ENCODE assay signal across 11 cellular contexts in the genomic region with DNA sequence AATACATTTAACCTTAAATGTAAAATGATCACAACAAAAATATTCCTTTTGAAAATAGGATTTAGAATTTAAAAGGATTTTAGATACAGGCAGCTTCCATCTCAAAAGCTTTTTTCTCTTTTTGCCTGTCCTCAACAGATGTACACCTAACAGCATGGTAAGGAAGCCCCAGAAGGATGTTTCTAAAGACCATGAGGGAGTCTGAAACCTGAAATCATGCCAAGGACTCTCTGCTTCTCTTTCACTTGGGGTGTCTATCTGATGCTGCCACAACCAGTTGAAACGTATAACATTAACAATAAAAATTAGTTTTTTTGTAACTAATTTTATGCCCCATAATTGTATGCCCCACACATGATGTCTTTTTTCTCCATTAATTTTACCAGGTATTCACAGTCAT. TPM values are rescaled to one million over a fixed set of nuclear protein-coding genes. Genes with fewer than 3 reads are reported as not detected.
DNase-seq lines count a peak whose midpoint lies in the region; ATAC-seq and TF ChIP-seq lines count a peak whose summit lies in the region.
"Had no signal": no experiment of that assay in that cellular context is flagged by ENCODE, and none has a peak within 500 bp of the region (broad histone marks: within the 10 kb centered on the region; RNA-seq: fewer than 3 reads in every experiment).

No MANE protein-coding gene starts in this region.

- H3K27me3 ChIP-seq in CD4-positive, alpha-beta memory T cell (ENCODE audit: insufficient read depth, low read length) = no peaks in the 10 kb centered on the region

- no peaks in the 10 kb centered on the region for H3K4me1 ChIP-seq in CD4-positive, alpha-beta memory T cell (ENCODE audit: insufficient read depth, low read length)

- ATAC-seq in GM18502 (IDR thresholded peaks at IDR 0.05; ENCODE audit: poor library complexity, unreplicated experiment) = peak; percentile 66
- ATAC-seq in GM21723 (IDR thresholded peaks at IDR 0.05; ENCODE audit: unreplicated experiment) = peak; percentile 61
- ATAC-seq in HG03521 (IDR thresholded peaks at IDR 0.05; ENCODE audit: unreplicated experiment) = peak; percentile 53

- H3K4me3 Mint-ChIP-seq in CD4-positive, alpha-beta memory T cell = no peak overlapping the region

- DNase-seq in fibroblast of mammary gland (ENCODE audit: low read depth) (peak; percentile 30), UCSD-AML1 (lab: John Stamatoyannopoulos, UW; ENCODE audit: unreplicated experiment) (no peak), GM19240 (ENCODE audit: insufficient read length, low spot score) (no peak)
- no peak for DNase-seq in CD4-positive, alpha-beta memory T cell
- no peak for DNase-seq in stimulated activated CD4-positive, alpha-beta T cell treated with anti-CD3 and anti-CD28 coated beads, Interleukin-4, amount 100 ng/mL, for 24 hours
- DNase-seq: CD4-positive, CD25-positive, alpha-beta regulatory T cell; NCI-H1092; T-helper 1 cell had no signal

- intact Hi-C loops in CD4-positive, alpha-beta memory T cell (cut with micrococcal nuclease) = no loop called here

- no peaks in the 10 kb centered on the region for H3K36me3 ChIP-seq in CD4-positive, alpha-beta memory T cell (ENCODE audit: insufficient read depth, low read length)

- peaks cover 0 to 2% of the 10 kb centered on the region in 2 donors for H3K36me3 Mint-ChIP-seq in CD4-positive, alpha-beta memory T cell
- H3K36me3 Mint-ChIP-seq: CD4-positive, CD25-positive, alpha-beta regulatory T cell had no signal

- CTCF ChIA-PET in CD4-positive, alpha-beta memory T cell (lab: Charles Lee; ENCODE audit: partially characterized antibody) = no interaction called here

- no peak overlapping the region for H3K27ac Mint-ChIP-seq in CD4-positive, alpha-beta memory T cell

- no peaks in the 10 kb centered on the region for H3K9me3 ChIP-seq in CD4-positive, alpha-beta memory T cell (ENCODE audit: control insufficient read depth in 1 of 2, low read length in 2 of 2)

- no peak overlapping the region for H3K4me3 ChIP-seq in fibroblast of mammary gland (ENCODE audit: control insufficient read depth, low read depth, low read length)
- no peak overlapping the region for H3K4me3 ChIP-seq in CD4-positive, alpha-beta memory T cell (ENCODE audit: low read length in 2 of 2)

- H3K27ac ChIP-seq in CD4-positive, alpha-beta memory T cell (ENCODE audit: low read depth, low read length) = no peak overlapping the region

- no peaks in the 10 kb centered on the region for H3K27me3 Mint-ChIP-seq in CD4-positive, alpha-beta memory T cell
- H3K27me3 Mint-ChIP-seq: CD4-positive, CD25-positive, alpha-beta regulatory T cell had no signal

- H3K9me3 Mint-ChIP-seq in CD4-positive, alpha-beta memory T cell = no peaks in the 10 kb centered on the region
- H3K9me3 Mint-ChIP-seq: CD4-positive, CD25-positive, alpha-beta regulatory T cell had no signal

- POLR2A ChIA-PET in CD4-positive, alpha-beta memory T cell (lab: Charles Lee; ENCODE audit: partially characterized antibody) = no interaction called here

- peaks cover 5 to 10% (median 6%) of the 10 kb centered on the region in 4 donors for H3K4me1 Mint-ChIP-seq in CD4-positive, alpha-beta memory T cell

- no peak for TF ChIP-seq CTCF in fibroblast of mammary gland (conservative IDR thresholded peaks at IDR 0.05; ENCODE audit: control insufficient read depth, insufficient read depth, low read depth, low read length)

RNA-seq across cellular contexts. Expression of a gene that starts 5.4 kb away (rescaled TPM):
- 10 to 100 TPM; 23.1 to 24.1 TPM for total RNA-seq in CD4-positive, alpha-beta memory T cell
- 10 to 100 TPM; 26.0 to 39.5 TPM for polyA plus RNA-seq in CD4-positive, alpha-beta memory T cell
